ENCODE assay signal across 21 cellular contexts in the genomic region with DNA sequence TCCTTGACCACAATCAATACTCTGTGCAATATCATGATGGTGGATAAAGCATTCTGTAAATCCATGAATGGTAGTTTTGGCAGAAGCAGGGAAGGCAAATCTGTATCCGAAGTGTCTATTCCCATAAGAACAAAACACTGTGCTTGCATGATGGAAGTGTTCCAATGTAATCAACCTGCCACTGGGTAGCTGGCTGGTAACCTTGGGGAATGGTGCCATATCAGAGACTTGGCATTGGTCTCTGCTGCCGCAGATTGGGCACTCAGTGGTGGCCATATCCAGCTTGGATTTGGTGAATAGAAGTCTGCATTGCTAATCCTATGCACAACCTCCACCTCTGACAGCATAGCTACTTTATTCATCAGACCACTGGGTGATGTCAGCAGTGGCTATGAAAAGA.
A peak's percentile ranks its signal among the peaks of the same experiment; 100 is the strongest.
DNase-seq lines count a peak whose midpoint lies in the region; ATAC-seq and TF ChIP-seq lines count a peak whose summit lies in the region.
"Had no signal": no experiment of that assay in that cellular context is flagged by ENCODE, and none has a peak within 500 bp of the region (broad histone marks: within the 10 kb centered on the region; RNA-seq: fewer than 3 reads in every experiment).

No MANE protein-coding gene starts in this region.

- intact Hi-C loops in left ventricle myocardium superior (cut with micrococcal nuclease) (no loop called here), Right ventricle myocardium inferior (cut with DNase I) (no loop called here), body of pancreas (cut with DNase I) (no loop called here), stomach (cut with DNase I; ENCODE audit: low total_unique reads) (no loop called here), MCF 10A (cut with micrococcal nuclease) (no loop called here), spleen (cut with DNase I; ENCODE audit: low total_unique reads) (no loop called here)

- no peak for TF ChIP-seq EP300 in stomach (IDR thresholded peaks at IDR 0.05)

- CTCF ChIA-PET in MCF 10A (lab: Yijun Ruan, JAX): no interaction called here

- H3K4me1 Mint-ChIP-seq in MCF 10A (ENCODE audit: insufficient read depth, unreplicated experiment): no peaks in the 10 kb centered on the region
- H3K4me1 Mint-ChIP-seq: CD14-positive monocyte had no signal

- ATAC-seq in left ventricle myocardium superior (peak; percentile 43), Right ventricle myocardium inferior (no peak), body of pancreas (peak; percentile 90), GM21526 (IDR thresholded peaks at IDR 0.05; ENCODE audit: low FRiP score, unreplicated experiment) (no peak)

- H3K27me3 ChIP-seq in body of pancreas (no peaks in the 10 kb centered on the region), stomach (no peaks in the 10 kb centered on the region), spleen (replicated peaks in 1 of 7) (no peaks in the 10 kb centered on the region)

- H3K27ac ChIP-seq in body of pancreas: peak overlapping the region; percentile 36 to 78 (median 66)
- H3K27ac ChIP-seq in stomach: no peak overlapping the region
- H3K27ac ChIP-seq in spleen: no peak overlapping the region

- peaks cover 53% of the 10 kb centered on the region for H3K4me1 ChIP-seq in body of pancreas
- no peaks in the 10 kb centered on the region for H3K4me1 ChIP-seq in stomach
- H3K4me1 ChIP-seq in spleen: no peaks in the 10 kb centered on the region

- 13 to 14% methylated on average over 2 of the region's 2 CpGs for WGBS in body of pancreas, 2 donors
- WGBS in stomach, 5 donors: 35 to 66% (median 38%) methylated on average over 2 of the region's 2 CpGs
- 83 to 90% (median 88%) methylated on average over 2 of the region's 2 CpGs for WGBS in spleen, 5 donors

- H3K9me3 Mint-ChIP-seq in MCF 10A (ENCODE audit: unreplicated experiment): peaks cover under 1% of the 10 kb centered on the region

- no peak overlapping the region for H3K4me3 Mint-ChIP-seq in MCF 10A (ENCODE audit: unreplicated experiment)
- H3K4me3 Mint-ChIP-seq: CD14-positive monocyte had no signal

- no peak overlapping the region for H3K27ac Mint-ChIP-seq in MCF 10A (ENCODE audit: low read depth, unreplicated experiment)

- H3K36me3 Mint-ChIP-seq in MCF 10A (ENCODE audit: insufficient read depth, unreplicated experiment): no peaks in the 10 kb centered on the region
- H3K36me3 Mint-ChIP-seq: CD14-positive monocyte had no signal

- no peaks in the 10 kb centered on the region for H3K9me3 ChIP-seq in body of pancreas
- H3K9me3 ChIP-seq in stomach: no peaks in the 10 kb centered on the region
- peaks cover 0 to 10% (median under 1%) of the 10 kb centered on the region in 8 donors for H3K9me3 ChIP-seq in spleen

- H3K4me3 ChIP-seq in body of pancreas: no peak overlapping the region
- H3K4me3 ChIP-seq in stomach: no peak overlapping the region
- H3K4me3 ChIP-seq in spleen: no peak overlapping the region

- H3K36me3 ChIP-seq in body of pancreas (replicated peaks in 1 of 2; ENCODE audit: insufficient read depth in 1 of 2, low read depth in 2 of 2): no peaks in the 10 kb centered on the region
- H3K36me3 ChIP-seq in stomach: no peaks in the 10 kb centered on the region
- H3K36me3 ChIP-seq in spleen: no peaks in the 10 kb centered on the region

- POLR2A ChIA-PET in MCF 10A (lab: Yijun Ruan, JAX): interaction anchor here (0.5 kb wide), 1 partner anchor 35 kb away, joined by 3 read pairs; no protein-coding TSS in a partner anchor

- TF ChIP-seq POLR2A in body of pancreas (IDR thresholded peaks at IDR 0.05) (no peak), stomach (IDR thresholded peaks at IDR 0.05) (no peak), spleen (IDR thresholded peaks at IDR 0.05) (no peak)

- no TSS peak for BruUV-seq in MCF 10A (replicated peaks; lab: Mats Ljungman, UMichigan)

- TF ChIP-seq CTCF in body of pancreas (IDR thresholded peaks at IDR 0.05) (peak in 1 of 7 experiments; percentile 6), stomach (IDR thresholded peaks at IDR 0.05) (no peak), MCF 10A (IDR thresholded peaks at IDR 0.05; ENCODE audit: unreplicated experiment) (no peak), spleen (IDR thresholded peaks at IDR 0.05 in 8 of 11, conservative IDR thresholded peaks at IDR 0.05 in 3 of 11) (no peak)

- no peak for DNase-seq in left ventricle myocardium superior
- no peak for DNase-seq in Right ventricle myocardium inferior (ENCODE audit: missing footprints)
- DNase-seq in NCI-H446 (lab: John Stamatoyannopoulos, UW): peak; percentile 65 to 94
- DNase-seq in body of pancreas: peak; percentile 85 to 93 (median 89)
- DNase-seq in stomach: peak; percentile 77
- DNase-seq in MCF 10A (ENCODE audit: unreplicated experiment): no peak
- no peak for DNase-seq in spleen
- DNase-seq: DMS53, GF-D8, KG1, MV-4-11, NCI-H1417, NCI-H1694 treated with DMSO at 0.1 percent for 48 hours, NCI-H2107, NCI-H2227 treated with DMSO at 0.1 percent for 48 hours, NCI-H524, NCI-H82, OCI-M1, SHP77 had no signal

- no peaks in the 10 kb centered on the region for H3K27me3 Mint-ChIP-seq in MCF 10A (ENCODE audit: insufficient read depth, unreplicated experiment)

Comparison
In these comparisons a context has a peak if more than half of its experiments do, and no peak if none do; other contexts are left out.
1. ATAC-seq: peak in left ventricle myocardium superior (single experiment) and body of pancreas (single experiment); none in Right ventricle myocardium inferior (single experiment) and GM21526 (single experiment).
2. DNase-seq: peak in NCI-H446 (2 of 2), body of pancreas (4 of 4) and stomach (single experiment); none in left ventricle myocardium superior (single experiment), Right ventricle myocardium inferior (single experiment), MCF 10A (single experiment) and spleen (single experiment).
3. H3K27ac ChIP-seq: peak in body of pancreas (4 of 4); none in stomach (0 of 5) and spleen (0 of 8).